In the genomic region with DNA sequence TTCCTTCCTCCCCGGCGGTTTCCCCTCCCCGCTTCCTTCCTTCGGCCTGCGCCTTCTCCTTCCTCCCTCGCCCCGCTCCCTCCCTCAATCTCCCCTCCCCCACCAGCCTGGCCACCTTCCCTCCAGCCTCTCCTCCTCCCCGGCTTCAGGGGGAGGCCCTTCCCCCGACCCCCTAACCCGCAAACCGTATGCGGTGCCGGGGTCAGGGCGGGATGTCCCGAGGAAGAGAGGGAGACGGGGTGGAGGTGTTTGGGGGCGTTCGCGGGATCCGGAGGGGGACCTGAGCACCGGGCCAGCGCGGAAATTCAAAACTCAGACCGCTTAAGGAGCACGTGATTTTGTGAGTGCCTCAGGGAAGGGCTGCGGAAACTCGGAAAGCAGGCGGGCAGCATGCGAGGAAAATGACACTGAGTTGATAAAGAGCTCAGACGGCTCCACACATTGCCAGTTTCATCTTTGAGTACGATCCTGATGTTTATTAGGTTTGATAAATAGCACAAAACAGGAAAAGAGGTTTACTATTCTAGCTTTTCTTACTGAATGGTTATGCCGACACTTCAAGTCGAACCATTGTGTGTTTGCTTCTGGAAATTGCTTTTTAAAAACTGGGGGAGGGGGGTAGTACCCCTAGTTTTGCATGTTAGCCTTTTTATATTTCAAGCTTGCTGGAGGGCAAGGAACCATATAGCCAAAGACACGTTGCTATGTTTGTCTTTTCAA, we compare ENCODE assay signal across 8 cellular contexts. TPM values are rescaled to one million over a fixed set of nuclear protein-coding genes. Genes with fewer than 3 reads are reported as not detected.
DNase-seq lines count a peak whose midpoint lies in the region; ATAC-seq and TF ChIP-seq lines count a peak whose summit lies in the region.

No MANE protein-coding gene starts in this region.

- no peaks in the 10 kb centered on the region for H3K9me3 ChIP-seq in CD8-positive, alpha-beta T cell (ENCODE audit: low read length)
- H3K9me3 ChIP-seq in PC-9 (ENCODE audit: insufficient read depth, low read depth): no peaks in the 10 kb centered on the region
- H3K9me3 ChIP-seq in adipocyte (ENCODE audit: control insufficient read depth, low read length): no peaks in the 10 kb centered on the region

- H3K36me3 ChIP-seq in CD8-positive, alpha-beta T cell (ENCODE audit: insufficient read depth, low read length): no peaks in the 10 kb centered on the region
- H3K36me3 ChIP-seq in PC-9 (ENCODE audit: low read depth) (no peaks in the 10 kb centered on the region), adipocyte (ENCODE audit: control insufficient read depth, insufficient read depth, low read length, severe bottlenecking) (no peaks in the 10 kb centered on the region)

- H3K27ac Mint-ChIP-seq in CD8-positive, alpha-beta T cell: peak overlapping the region; percentile 79

- BruUV-seq in PC-9 (replicated peaks; lab: Mats Ljungman, UMichigan): no TSS peak

- intact Hi-C loops in CD8-positive, alpha-beta T cell (cut with DNase I, micrococcal nuclease): loop anchor here (1.0 to 10.0 kb wide), 7 partner anchors 17 to 1263 kb away; partner anchors contain the start of genes AOPEP (in 2 of the 2), FANCC (in 1 of the 2), PRXL2C (in 1 of the 2) and ZNF510 (in 1 of the 2)
- intact Hi-C loops in PC-9 (cut with micrococcal nuclease; ENCODE audit: unreplicated experiment) (loop anchor here (2.0 to 10.0 kb wide), 3 partner anchors 129 to 1345 kb away; no protein-coding TSS in a partner anchor), left ventricle myocardium superior (cut with micrococcal nuclease) (no loop called here)

- peak overlapping the region; percentile 93 for H3K4me3 Mint-ChIP-seq in CD8-positive, alpha-beta T cell

- no peaks in the 10 kb centered on the region for H3K9me2 ChIP-seq in PC-9 (ENCODE audit: insufficient read depth)

- peaks cover 12% of the 10 kb centered on the region for H3K36me3 Mint-ChIP-seq in CD8-positive, alpha-beta T cell

- no peaks in the 10 kb centered on the region for H3K27me3 ChIP-seq in CD8-positive, alpha-beta T cell (ENCODE audit: insufficient read depth, low read length)
- H3K27me3 ChIP-seq in HL-60 (ENCODE audit: insufficient read depth, poor library complexity, severe bottlenecking) (peaks cover 57% of the 10 kb centered on the region), PC-9 (ENCODE audit: insufficient read depth, low read depth) (no peaks in the 10 kb centered on the region), adipocyte (replicated peaks; ENCODE audit: control insufficient read depth, insufficient read depth, low read length) (peaks cover 7% of the 10 kb centered on the region)

- peak overlapping the region; percentile 94 for H2AFZ ChIP-seq in PC-9

- no peak for ATAC-seq in CD8-positive, alpha-beta T cell
- peak; percentile 1 for ATAC-seq in left ventricle myocardium superior
- ATAC-seq in HG03378 (IDR thresholded peaks at IDR 0.05; ENCODE audit: unreplicated experiment): no peak
- ATAC-seq in GM18505 (IDR thresholded peaks at IDR 0.05; ENCODE audit: unreplicated experiment): no peak

- peaks cover 21% of the 10 kb centered on the region for H3K27me3 Mint-ChIP-seq in CD8-positive, alpha-beta T cell (ENCODE audit: low read depth)

- peaks cover 17% of the 10 kb centered on the region for H3K79me2 ChIP-seq in PC-9 (ENCODE audit: low read depth)

- no peaks in the 10 kb centered on the region for H3K9me3 Mint-ChIP-seq in CD8-positive, alpha-beta T cell

- H4K20me1 ChIP-seq in PC-9 (ENCODE audit: insufficient read depth): no peaks in the 10 kb centered on the region

- peak overlapping the region; percentile 59 for H3K4me3 ChIP-seq in CD8-positive, alpha-beta T cell (ENCODE audit: low read depth, low read length)
- H3K4me3 ChIP-seq in HL-60 (replicated peaks; ENCODE audit: insufficient read depth, low read length): peak overlapping the region; percentile 53
- peak overlapping the region; percentile 98 for H3K4me3 ChIP-seq in PC-9
- H3K4me3 ChIP-seq in adipocyte (ENCODE audit: low read length): peak overlapping the region; percentile 96

- POLR2A ChIA-PET in CD8-positive, alpha-beta T cell (lab: Charles Lee): interaction anchor here (0.8 to 1.8 kb wide), 4 partner anchors 8 to 365 kb away, joined by 3 to 9 read pairs (median 4); partner anchors contain the start of gene ERCC6L2
- POLR2A ChIA-PET in PC-9 (lab: Charles Lee; ENCODE audit: unreplicated experiment): interaction anchor here (0.6 to 0.8 kb wide), 4 partner anchors 128 to 806 kb away, joined by 4 to 16 read pairs (median 4); no protein-coding TSS in a partner anchor

- H3K4me1 ChIP-seq in CD8-positive, alpha-beta T cell (ENCODE audit: insufficient read depth, low read length): peaks cover 26% of the 10 kb centered on the region
- H3K4me1 ChIP-seq in PC-9 (replicated peaks; ENCODE audit: insufficient read depth): peaks cover 12% of the 10 kb centered on the region; the same call in 1 of the 2 replicates
- peaks cover 21% of the 10 kb centered on the region for H3K4me1 ChIP-seq in adipocyte (ENCODE audit: control insufficient read depth, insufficient read depth, low read length)

- peaks cover 39% of the 10 kb centered on the region for H3K4me1 Mint-ChIP-seq in CD8-positive, alpha-beta T cell (ENCODE audit: low read depth)

- peak in 6 of 7 experiments; percentile 14 to 64 (median 26) for DNase-seq in CD8-positive, alpha-beta T cell
- DNase-seq in HL-60 (ENCODE audit: low read depth in 1 of 2, low spot score in 1 of 2) (no peak), PC-9 (peak; percentile 61 to 69), adipocyte (ENCODE audit: low read depth) (peak; percentile 82), left ventricle myocardium superior (no peak), retina (peak; percentile 85)

- no peak for TF ChIP-seq CTCF in CD8-positive, alpha-beta T cell (IDR thresholded peaks at IDR 0.05)
- no peak for TF ChIP-seq CTCF in HL-60 (IDR thresholded peaks at IDR 0.05; ENCODE audit: insufficient read depth, low read length)
- no peak for TF ChIP-seq CTCF in PC-9 (conservative IDR thresholded peaks at IDR 0.05)

- H3K27ac ChIP-seq in CD8-positive, alpha-beta T cell (ENCODE audit: low read depth, low read length): peak overlapping the region; percentile 16
- H3K27ac ChIP-seq in HL-60 (replicated peaks): no peak overlapping the region
- H3K27ac ChIP-seq in PC-9: peak overlapping the region; percentile 80

- H3K9ac ChIP-seq in adipocyte (ENCODE audit: low read length): peak overlapping the region; percentile 86

- CTCF ChIA-PET in CD8-positive, alpha-beta T cell (lab: Charles Lee): interaction anchor here (0.7 kb wide), 1 partner anchor 62 kb away, joined by 3 read pairs; no protein-coding TSS in a partner anchor
- CTCF ChIA-PET in PC-9 (lab: Charles Lee): interaction anchor here (0.5 kb wide), 1 partner anchor 907 kb away, joined by 6 read pairs; no protein-coding TSS in a partner anchor

- peaks cover 22% of the 10 kb centered on the region; the same call in 1 of the 2 replicates for H3F3A ChIP-seq in PC-9 (ENCODE audit: insufficient read depth, low read depth)

- H3K4me2 ChIP-seq in PC-9: peak overlapping the region; percentile 97

- no peak for TF ChIP-seq POLR2A in GM18505 (IDR thresholded peaks at IDR 0.05; ENCODE audit: borderline replicate concordance, extremely low read depth, insufficient read depth, insufficient read length)

RNA-seq across cellular contexts. Expression of gene PTCH1, which starts 5.4 kb away (rescaled TPM):
- total RNA-seq in CD8-positive, alpha-beta T cell: 10 to 100 TPM; 11.8 to 13.7 TPM
- total RNA-seq in PC-9 (2021) (23.0 and 33.4 TPM in 2 replicates), left ventricle myocardium superior (10.4 TPM)

Comparison
In these comparisons a context has a peak if more than half of its experiments do, and no peak if none do; other contexts are left out.
1. DNase-seq: peak in CD8-positive, alpha-beta T cell (6 of 7), PC-9 (2 of 2), adipocyte (single experiment) and retina (single experiment); none in HL-60 (0 of 2) and left ventricle myocardium superior (single experiment).
2. Peak in every context shown above with its lines, with median percentiles within 50 percentile points of each other: H3K4me3 ChIP-seq.